Comparison of ENCODE assay signal across 8 cellular contexts in the genomic region with DNA sequence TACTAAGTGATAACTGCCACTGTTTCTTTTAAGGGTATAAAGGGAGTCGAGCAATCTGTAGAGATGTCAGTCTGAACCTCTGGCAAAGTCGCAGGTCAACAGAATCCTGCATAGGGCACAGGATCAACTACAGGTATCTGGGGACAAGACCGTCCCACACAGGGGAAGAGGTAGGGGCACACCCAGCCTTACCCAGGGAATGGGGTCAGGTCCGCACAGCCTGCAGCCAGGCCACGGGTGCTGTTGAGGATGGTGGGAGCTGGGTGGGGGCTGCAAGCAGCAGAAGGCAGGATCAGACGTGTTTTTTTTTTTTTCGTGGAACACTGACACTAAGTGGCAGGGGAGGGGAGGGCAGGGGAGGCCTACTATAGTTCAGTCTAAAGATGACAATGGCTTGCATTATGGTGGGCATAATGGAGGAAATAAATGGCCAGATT. TPM values are rescaled to one million over a fixed set of nuclear protein-coding genes. Genes with fewer than 3 reads are reported as not detected.
DNase-seq lines count a peak whose midpoint lies in the region; ATAC-seq, FAIRE-seq and TF ChIP-seq lines count a peak whose summit lies in the region.

No MANE protein-coding gene starts in this region.

- no peak for FAIRE-seq in HepG2 (lab: Jason Lieb, UNC)

- peak overlapping the region; percentile 65 for H3K4me3 Mint-ChIP-seq in activated naive CD4-positive, alpha-beta T cell treated with anti-CD3 and anti-CD28 coated beads for 36 hours
- peak overlapping the region; percentile 70 for H3K4me3 Mint-ChIP-seq in activated T-helper 1 cell treated with anti-CD3 and anti-CD28 coated beads, Interleukin-12 subunit alpha, Interleukin-12 subunit beta, Interleukin-2, Interleukin-4 antibody, amounts not matched to agents 30 ng/mL and 10 ng/mL and 1 ng/mL, durations not matched to agents 14 hours and 24 hours and 36 hours

- TF ChIP-seq EP300 in HepG2 (IDR thresholded peaks at IDR 0.05; ENCODE audit: low read depth in 2 of 2, low read length in 2 of 2), result no peak
- no peak for TF ChIP-seq EP300 in HepG2 (CRISPR knock-in tag; IDR thresholded peaks at IDR 0.05; ENCODE audit: borderline replicate concordance)
- no peak for TF ChIP-seq EP300 in tibial nerve (IDR thresholded peaks at IDR 0.05)

- H3K4me1 ChIP-seq in HepG2 (ENCODE audit: insufficient read depth, low read length) (peaks cover 58% of the 10 kb centered on the region), tibial nerve (peaks cover 0 to 43% (median 17%) of the 10 kb centered on the region in 4 donors), thyroid gland (peaks cover 18 to 23% of the 10 kb centered on the region in 2 donors)

- TF ChIP-seq POLR2A in HepG2 (IDR thresholded peaks at IDR 0.05; ENCODE audit: insufficient read depth in 1 of 2, low read depth in 2 of 2, low read length in 2 of 2) (no peak), tibial nerve (IDR thresholded peaks at IDR 0.05) (no peak), thyroid gland (IDR thresholded peaks at IDR 0.05) (no peak)

- H3K27me3 Mint-ChIP-seq in activated naive CD4-positive, alpha-beta T cell treated with anti-CD3 and anti-CD28 coated beads for 36 hours (ENCODE audit: low read depth), result no peaks in the 10 kb centered on the region
- H3K27me3 Mint-ChIP-seq in activated T-helper 1 cell treated with anti-CD3 and anti-CD28 coated beads, Interleukin-12 subunit alpha, Interleukin-12 subunit beta, Interleukin-2, Interleukin-4 antibody, amounts not matched to agents 30 ng/mL and 10 ng/mL and 1 ng/mL, durations not matched to agents 14 hours and 24 hours and 36 hours (ENCODE audit: insufficient read depth), result no peaks in the 10 kb centered on the region

- 77% methylated on average over 7 of the region's 7 CpGs for WGBS in HepG2 (ENCODE audit: low lambda C conversion rate)
- WGBS in tibial nerve, 2 donors, result 68 to 69% methylated on average over 7 of the region's 7 CpGs
- WGBS in thyroid gland, 2 donors, result 76 to 77% methylated on average over 7 of the region's 7 CpGs

- no peak overlapping the region for H3K27ac Mint-ChIP-seq in activated naive CD4-positive, alpha-beta T cell treated with anti-CD3 and anti-CD28 coated beads for 36 hours
- peak overlapping the region; percentile 11 for H3K27ac Mint-ChIP-seq in activated T-helper 1 cell treated with anti-CD3 and anti-CD28 coated beads, Interleukin-12 subunit alpha, Interleukin-12 subunit beta, Interleukin-2, Interleukin-4 antibody, amounts not matched to agents 30 ng/mL and 10 ng/mL and 1 ng/mL, durations not matched to agents 14 hours and 24 hours and 36 hours

- H3K27ac ChIP-seq in HepG2 (ENCODE audit: extremely low read length, insufficient read depth, low read length) (peak overlapping the region; percentile 62), tibial nerve (peak overlapping the region in 3 of 4 donors; percentile 89 to 97 (median 92)), thyroid gland (peak overlapping the region in 1 of 3 donors; percentile 95)

- peak overlapping the region in 2 of 3 experiments; percentile 76 to 91; a peak in 3 of 6 replicates for H3K4me3 ChIP-seq in HepG2 (replicated peaks in 1 of 3; ENCODE audit: insufficient read depth in 1 of 3, low read depth in 2 of 3, low read length in 3 of 3)
- H3K4me3 ChIP-seq in tibial nerve, result peak overlapping the region in 1 of 4 donors; percentile 88
- H3K4me3 ChIP-seq in thyroid gland (replicated peaks in 1 of 3), result no peak overlapping the region

- ATAC-seq in HepG2 (peak; percentile 29), HG03442 (IDR thresholded peaks at IDR 0.05; ENCODE audit: unreplicated experiment) (no peak)

- peaks cover 9% of the 10 kb centered on the region for H3K9me3 Mint-ChIP-seq in activated naive CD4-positive, alpha-beta T cell treated with anti-CD3 and anti-CD28 coated beads for 36 hours
- peaks cover 29% of the 10 kb centered on the region for H3K9me3 Mint-ChIP-seq in activated T-helper 1 cell treated with anti-CD3 and anti-CD28 coated beads, Interleukin-12 subunit alpha, Interleukin-12 subunit beta, Interleukin-2, Interleukin-4 antibody, amounts not matched to agents 30 ng/mL and 10 ng/mL and 1 ng/mL, durations not matched to agents 14 hours and 24 hours and 36 hours

- no peak for TF ChIP-seq CTCF in HepG2 (CRISPR knock-in tag; IDR thresholded peaks at IDR 0.05)
- TF ChIP-seq CTCF in tibial nerve (IDR thresholded peaks at IDR 0.05), result no peak
- no peak for TF ChIP-seq CTCF in thyroid gland (IDR thresholded peaks at IDR 0.05)

- in situ Hi-C loops in HepG2 (cut with HindIII; ENCODE audit: extremely low pct_ligation_motif_present, low pct_unique_long_range_greater_than_20kb), result no loop called here

- peaks cover 36% of the 10 kb centered on the region for H4K20me1 ChIP-seq in HepG2 (ENCODE audit: insufficient read depth, low read length)

- no peaks in the 10 kb centered on the region for H3K9me3 ChIP-seq in HepG2 (ENCODE audit: low read length)
- H3K9me3 ChIP-seq in tibial nerve, result no peaks in the 10 kb centered on the region
- H3K9me3 ChIP-seq in thyroid gland, result no peaks in the 10 kb centered on the region

- CTCF ChIA-PET in activated naive CD4-positive, alpha-beta T cell treated with anti-CD3 and anti-CD28 coated beads for 36 hours (lab: Charles Lee), result no interaction called here
- CTCF ChIA-PET in HepG2 (lab: Yijun Ruan, JAX; ENCODE audit: low intra/inter-chr PET ratio, low total read pairs), result no interaction called here

- peak overlapping the region; percentile 91 for H3K4me2 ChIP-seq in HepG2 (ENCODE audit: low read depth, low read length)

- no TSS peak for BruUV-seq in HepG2 (replicated peaks; lab: Mats Ljungman, UMichigan)

- H3K36me3 Mint-ChIP-seq in activated naive CD4-positive, alpha-beta T cell treated with anti-CD3 and anti-CD28 coated beads for 36 hours (ENCODE audit: low read depth), result peaks cover 12% of the 10 kb centered on the region
- H3K36me3 Mint-ChIP-seq in activated T-helper 1 cell treated with anti-CD3 and anti-CD28 coated beads, Interleukin-12 subunit alpha, Interleukin-12 subunit beta, Interleukin-2, Interleukin-4 antibody, amounts not matched to agents 30 ng/mL and 10 ng/mL and 1 ng/mL, durations not matched to agents 14 hours and 24 hours and 36 hours (ENCODE audit: low read depth), result peaks cover 25% of the 10 kb centered on the region

- intact Hi-C loops in activated naive CD4-positive, alpha-beta T cell treated with anti-CD3 and anti-CD28 coated beads for 36 hours (cut with micrococcal nuclease), result loop anchor here (2.0 kb wide), 1 partner anchor 41 kb away; a partner anchor contains a TSS
- intact Hi-C loops in activated T-helper 1 cell treated with anti-CD3 and anti-CD28 coated beads, Interleukin-12 subunit alpha, Interleukin-12 subunit beta, Interleukin-2, Interleukin-4 antibody, amounts not matched to agents 30 ng/mL and 10 ng/mL and 1 ng/mL, durations not matched to agents 14 hours and 24 hours and 36 hours (cut with micrococcal nuclease), result loop anchor here (2.0 to 5.0 kb wide), 3 partner anchors 84 to 363 kb away; a partner anchor contains a TSS
- intact Hi-C loops in HepG2 (cut with micrococcal nuclease; ENCODE audit: unreplicated experiment) (loop anchor here (2.0 to 10.0 kb wide), 2 partner anchors 41 to 81 kb away; a partner anchor contains a TSS), thyroid gland (cut with DNase I) (loop anchor here (5.0 to 10.0 kb wide), 2 partner anchors 44 to 81 kb away; a partner anchor contains a TSS)

- peaks cover 94% of the 10 kb centered on the region for H3K79me2 ChIP-seq in HepG2 (ENCODE audit: insufficient read depth, low read length)

- H3K27me3 ChIP-seq in HepG2 (ENCODE audit: control insufficient read depth in 1 of 2, insufficient read depth in 2 of 2, low read length in 2 of 2), result no peaks in the 10 kb centered on the region; a peak in 1 of 5 replicates
- H3K27me3 ChIP-seq in tibial nerve, result no peaks in the 10 kb centered on the region
- H3K27me3 ChIP-seq in thyroid gland, result no peaks in the 10 kb centered on the region

- H2AFZ ChIP-seq in HepG2 (ENCODE audit: low read length), result no peak overlapping the region

- peaks cover 32% of the 10 kb centered on the region for H3K4me1 Mint-ChIP-seq in activated naive CD4-positive, alpha-beta T cell treated with anti-CD3 and anti-CD28 coated beads for 36 hours (ENCODE audit: low read depth)
- H3K4me1 Mint-ChIP-seq in activated T-helper 1 cell treated with anti-CD3 and anti-CD28 coated beads, Interleukin-12 subunit alpha, Interleukin-12 subunit beta, Interleukin-2, Interleukin-4 antibody, amounts not matched to agents 30 ng/mL and 10 ng/mL and 1 ng/mL, durations not matched to agents 14 hours and 24 hours and 36 hours (ENCODE audit: low read depth), result peaks cover 29% of the 10 kb centered on the region

- no peak for TF ChIP-seq RAD21 in HepG2 (CRISPR knock-in tag; IDR thresholded peaks at IDR 0.05)

- H3K36me3 ChIP-seq in HepG2 (replicated peaks in 1 of 2; ENCODE audit: control insufficient read depth in 1 of 2, insufficient read depth in 2 of 2, low read length in 2 of 2) (peaks cover 9% of the 10 kb centered on the region in 2 experiments), tibial nerve (no peaks in the 10 kb centered on the region), thyroid gland (no peaks in the 10 kb centered on the region)

- POLR2A ChIA-PET in HepG2 (lab: Yijun Ruan, JAX), result no interaction called here

- H3K9ac ChIP-seq in HepG2 (ENCODE audit: insufficient read depth, low read depth, low read length), result peak overlapping the region; percentile 97

- DNase-seq in activated naive CD4-positive, alpha-beta T cell treated with anti-CD3 and anti-CD28 coated beads for 36 hours, result no peak
- DNase-seq in activated naive CD4-positive, alpha-beta T cell treated with Interleukin-2 at 50 U/mL for 16 hours, result no peak
- DNase-seq in activated T-helper 1 cell treated with anti-CD3 and anti-CD28 coated beads, Interleukin-12 subunit alpha, Interleukin-12 subunit beta, Interleukin-2, Interleukin-4 antibody, amounts not matched to agents 30 ng/mL and 10 ng/mL and 1 ng/mL, durations not matched to agents 14 hours and 24 hours and 36 hours (ENCODE audit: low spot score), result no peak
- DNase-seq in HepG2 (ENCODE audit: low spot score) (no peak), tibial nerve (ENCODE audit: low spot score in 2 of 2) (no peak), NCI-H1105 (lab: John Stamatoyannopoulos, UW) (no peak), thyroid gland (no peak)

RNA-seq across cellular contexts. Expression of a gene that starts 41.9 kb away (rescaled TPM):
- 100 to 1,000 TPM; 278 to 297 TPM for total RNA-seq in activated naive CD4-positive, alpha-beta T cell treated with anti-CD3 and anti-CD28 coated beads for 36 hours
- 270 and 273 TPM in 2 replicates for total RNA-seq in activated T-helper 1 cell treated with anti-CD3 and anti-CD28 coated beads, Interleukin-12 subunit alpha, Interleukin-12 subunit beta, Interleukin-2, Interleukin-4 antibody, amounts not matched to agents 30 ng/mL and 10 ng/mL and 1 ng/mL, durations not matched to agents 14 hours and 24 hours and 36 hours
- 707 and 912 TPM in 2 replicates for total RNA-seq in HepG2 (2016; rRNA removed; fragmentation: Illumina TruSeq; extraction: Trizol)
- total RNA-seq in HepG2 (2016; cell fraction: cytosol; rRNA removed; fragmentation: Illumina TruSeq; extraction: Trizol; ENCODE audit: low read depth), result 195 and 216 TPM in 2 replicates
- 687 and 831 TPM in 2 replicates for total RNA-seq in HepG2 (2016; cell fraction: insoluble cytoplasmic fraction; rRNA removed; fragmentation: Illumina TruSeq; extraction: Trizol)
- total RNA-seq in HepG2 (2016; cell fraction: membrane; rRNA removed; fragmentation: Illumina TruSeq; extraction: Trizol), result 620 and 676 TPM in 2 replicates
- total RNA-seq in HepG2 (2016; cell fraction: nucleus; rRNA removed; fragmentation: Illumina TruSeq; extraction: Trizol), result 437 and 494 TPM in 2 replicates
- polyA plus RNA-seq in HepG2 (2011; rRNA removed), result 434 and 464 TPM in 2 replicates
- 419 and 448 TPM in 2 replicates for polyA plus RNA-seq in HepG2 (2011; cell fraction: cytosol; rRNA removed)
- 618 and 764 TPM in 2 replicates for polyA plus RNA-seq in HepG2 (2011; cell fraction: nucleus; rRNA removed)
- polyA plus RNA-seq in HepG2 (2012), result 461 and 517 TPM in 2 replicates
- 179 and 188 TPM in 2 replicates for polyA plus RNA-seq in HepG2 (2016; cell fraction: cytosol; fragmentation: Illumina TruSeq; extraction: Trizol; ENCODE audit: low read depth)
- polyA plus RNA-seq in HepG2 (2016; cell fraction: insoluble cytoplasmic fraction; fragmentation: Illumina TruSeq; extraction: Trizol; ENCODE audit: low read depth), result 695 and 895 TPM in 2 replicates
- polyA plus RNA-seq in HepG2 (2016; cell fraction: membrane; fragmentation: Illumina TruSeq; extraction: Trizol; ENCODE audit: low read depth), result 483 and 563 TPM in 2 replicates
- 674 and 742 TPM in 2 replicates for polyA plus RNA-seq in HepG2 (2016; cell fraction: nucleus; fragmentation: Illumina TruSeq; extraction: Trizol; ENCODE audit: insufficient read depth, low read depth)
- polyA minus RNA-seq in HepG2 (2011; rRNA and poly(A)+ RNA removed; ENCODE audit: low replicate concordance), result 303 and 643 TPM in 2 replicates
- polyA minus RNA-seq in HepG2 (2011; cell fraction: cytosol; rRNA and poly(A)+ RNA removed), result 590 and 596 TPM in 2 replicates
- polyA minus RNA-seq in HepG2 (2011; cell fraction: nucleus; rRNA and poly(A)+ RNA removed), result 603 and 678 TPM in 2 replicates
- total RNA-seq in tibial nerve, result 100 to 1,000 TPM; 324 to 412 (median 363) TPM
- total RNA-seq in thyroid gland, result 100 to 1,000 TPM; 303 to 490 (median 435) TPM

RNA-seq across cellular contexts. Expression of a gene that starts 42.2 kb away (rescaled TPM):
- total RNA-seq in activated naive CD4-positive, alpha-beta T cell treated with anti-CD3 and anti-CD28 coated beads for 36 hours, result 100 to 1,000 TPM; 216 to 227 TPM
- total RNA-seq in activated T-helper 1 cell treated with anti-CD3 and anti-CD28 coated beads, Interleukin-12 subunit alpha, Interleukin-12 subunit beta, Interleukin-2, Interleukin-4 antibody, amounts not matched to agents 30 ng/mL and 10 ng/mL and 1 ng/mL, durations not matched to agents 14 hours and 24 hours and 36 hours, result 203 and 219 TPM in 2 replicates
- total RNA-seq in HepG2 (2016; rRNA removed; fragmentation: Illumina TruSeq; extraction: Trizol) (493 and 750 TPM in 2 replicates), tibial nerve (100 to 1,000 TPM; 311 to 585 (median 373) TPM), thyroid gland (100 to 1,000 TPM; 340 to 417 (median 365) TPM)
- 68.0 and 78.0 TPM in 2 replicates for total RNA-seq in HepG2 (2016; cell fraction: cytosol; rRNA removed; fragmentation: Illumina TruSeq; extraction: Trizol; ENCODE audit: low read depth)
- 485 and 732 TPM in 2 replicates for total RNA-seq in HepG2 (2016; cell fraction: insoluble cytoplasmic fraction; rRNA removed; fragmentation: Illumina TruSeq; extraction: Trizol)
- 155 and 168 TPM in 2 replicates for total RNA-seq in HepG2 (2016; cell fraction: membrane; rRNA removed; fragmentation: Illumina TruSeq; extraction: Trizol)
- total RNA-seq in HepG2 (2016; cell fraction: nucleus; rRNA removed; fragmentation: Illumina TruSeq; extraction: Trizol), result 303 and 351 TPM in 2 replicates
- polyA plus RNA-seq in HepG2 (2011; rRNA removed), result 579 and 733 TPM in 2 replicates
- polyA plus RNA-seq in HepG2 (2011; cell fraction: cytosol; rRNA removed), result 208 and 366 TPM in 2 replicates
- polyA plus RNA-seq in HepG2 (2011; cell fraction: nucleus; rRNA removed), result 383 and 475 TPM in 2 replicates
- 320 and 513 TPM in 2 replicates for polyA plus RNA-seq in HepG2 (2012)
- polyA plus RNA-seq in HepG2 (2016; cell fraction: cytosol; fragmentation: Illumina TruSeq; extraction: Trizol; ENCODE audit: low read depth), result 35.1 and 36.8 TPM in 2 replicates
- 746 and 761 TPM in 2 replicates for polyA plus RNA-seq in HepG2 (2016; cell fraction: insoluble cytoplasmic fraction; fragmentation: Illumina TruSeq; extraction: Trizol; ENCODE audit: low read depth)
- polyA plus RNA-seq in HepG2 (2016; cell fraction: membrane; fragmentation: Illumina TruSeq; extraction: Trizol; ENCODE audit: low read depth), result 102 and 104 TPM in 2 replicates
- polyA plus RNA-seq in HepG2 (2016; cell fraction: nucleus; fragmentation: Illumina TruSeq; extraction: Trizol; ENCODE audit: insufficient read depth, low read depth), result 515 and 562 TPM in 2 replicates
- polyA minus RNA-seq in HepG2 (2011; rRNA and poly(A)+ RNA removed; ENCODE audit: low replicate concordance), result 234 and 609 TPM in 2 replicates
- 218 and 237 TPM in 2 replicates for polyA minus RNA-seq in HepG2 (2011; cell fraction: cytosol; rRNA and poly(A)+ RNA removed)
- polyA minus RNA-seq in HepG2 (2011; cell fraction: nucleus; rRNA and poly(A)+ RNA removed), result 446 and 458 TPM in 2 replicates

Comparison
In these comparisons a context has a peak if more than half of its experiments do, and no peak if none do; other contexts are left out.
1. H3K4me3 ChIP-seq: peak in HepG2 (2 of 3); none in thyroid gland (0 of 3).